ENCODE assay signal across 1 cellular context in genomic region chr3:121834734-121835709, GRCh38.
TF ChIP-seq lines count a peak whose summit lies in the region.

Gene EAF2 (plus strand): TSS chr3:121835209. CDS start chr3:121835286, 77 bp downstream.
Gene IQCB1 (minus strand): TSS chr3:121835060. CDS start chr3:121828960, 6,100 bp downstream.

TF ChIP-seq in H1, 55 proteins besides CTCF, POLR2A, EP300 and RAD21:
- TF ChIP-seq YY1 (IDR thresholded peaks at IDR 0.05; ENCODE audit: low read depth, low read length) (no peak), JUN (IDR thresholded peaks at IDR 0.05; ENCODE audit: low read depth, low read length) (no peak), ASH2L (IDR thresholded peaks at IDR 0.05; ENCODE audit: low read length) (peak; percentile 52), CREB1 (IDR thresholded peaks at IDR 0.05) (peak; percentile 58; the same call in 1 of the 2 replicates), POU5F1 (IDR thresholded peaks at IDR 0.05; ENCODE audit: low read depth, low read length) (no peak), NANOG (IDR thresholded peaks at IDR 0.05; ENCODE audit: insufficient read depth, low read depth, low read length, poor library complexity, severe bottlenecking) (no peak), TEAD4 (IDR thresholded peaks at IDR 0.05; ENCODE audit: low read depth, low read length) (no peak), SIRT6 (IDR thresholded peaks at IDR 0.05; ENCODE audit: low read length) (no peak), SP4 (IDR thresholded peaks at IDR 0.05; ENCODE audit: low read length) (peak; percentile 85; the same call in 1 of the 2 replicates), CEBPB (IDR thresholded peaks at IDR 0.05; ENCODE audit: low read depth, low read length) (no peak), ATF3 (IDR thresholded peaks at IDR 0.05; ENCODE audit: insufficient read depth, low read depth, low read length) (no peak), JUND (IDR thresholded peaks at IDR 0.05; ENCODE audit: low read length) (no peak), KDM4A (IDR thresholded peaks at IDR 0.05; ENCODE audit: low read depth, low read length, severe bottlenecking) (peak; percentile 91), MAFK (IDR thresholded peaks at IDR 0.05; ENCODE audit: low read depth, low read length) (no peak), EZH2 (IDR thresholded peaks at IDR 0.05; ENCODE audit: low read depth, low read length, severe bottlenecking) (no peak), NRF1 (IDR thresholded peaks at IDR 0.05; ENCODE audit: low read depth, low read length) (no peak), ATF2 (IDR thresholded peaks at IDR 0.05; ENCODE audit: low read length) (no peak), SAP30 (IDR thresholded peaks at IDR 0.05; ENCODE audit: insufficient read depth, insufficient replicate concordance, low read length) (peak; percentile 14), SP1 (IDR thresholded peaks at IDR 0.05; ENCODE audit: low read depth, low read length) (peak; percentile 86), RNF2 (IDR thresholded peaks at IDR 0.05; ENCODE audit: borderline replicate concordance, low read depth, low read length, missing control alignments, poor library complexity, severe bottlenecking) (no peak), TAF7 (optimal IDR thresholded peaks at IDR 0.05; ENCODE audit: borderline replicate concordance, low read depth, low read length) (peak; percentile 57), BRCA1 (IDR thresholded peaks at IDR 0.05; ENCODE audit: low read depth, low read length) (no peak), PHF8 (conservative IDR thresholded peaks at IDR 0.05; ENCODE audit: low read depth, low read length) (peak; percentile 77), EGR1 (IDR thresholded peaks at IDR 0.05; ENCODE audit: borderline replicate concordance, low read depth, low read length) (no peak), TCF12 (IDR thresholded peaks at IDR 0.05; ENCODE audit: low read depth, low read length) (no peak), CBX5 (IDR thresholded peaks at IDR 0.05; ENCODE audit: low read depth, low read length) (no peak), BACH1 (IDR thresholded peaks at IDR 0.05; ENCODE audit: low read length) (no peak), SRF (IDR thresholded peaks at IDR 0.05; ENCODE audit: low read depth, low read length) (no peak), HDAC2 (IDR thresholded peaks at IDR 0.05; ENCODE audit: borderline replicate concordance in 1 of 2, low read depth in 2 of 2, low read length in 2 of 2) (no peak), USF2 (IDR thresholded peaks at IDR 0.05; ENCODE audit: low read length) (no peak), MAX (IDR thresholded peaks at IDR 0.05) (peak; percentile 93), HDAC6 (IDR thresholded peaks at IDR 0.05; ENCODE audit: low read depth, low read length) (no peak), CHD7 (IDR thresholded peaks at IDR 0.05; ENCODE audit: insufficient replicate concordance, low read length) (no peak), SP2 (IDR thresholded peaks at IDR 0.05; ENCODE audit: low read length) (no peak), BCL11A (IDR thresholded peaks at IDR 0.05; ENCODE audit: low read depth in 2 of 2, low read length in 2 of 2) (no peak), ZNF274 (IDR thresholded peaks at IDR 0.05; ENCODE audit: borderline replicate concordance, extremely low read depth, low read length) (no peak), RFX5 (IDR thresholded peaks at IDR 0.05; ENCODE audit: borderline replicate concordance, low read depth, low read length) (no peak), GTF2F1 (IDR thresholded peaks at IDR 0.05; ENCODE audit: borderline replicate concordance, low read depth, low read length) (no peak; the same call in 1 of the 2 replicates), RBBP5 (IDR thresholded peaks at IDR 0.05; ENCODE audit: borderline replicate concordance, low read depth, low read length) (no peak), GABPA (IDR thresholded peaks at IDR 0.05; ENCODE audit: borderline replicate concordance, insufficient read depth, low read length) (no peak), TBP (IDR thresholded peaks at IDR 0.05; ENCODE audit: low read depth, low read length) (peak; percentile 77), RXRA (IDR thresholded peaks at IDR 0.05; ENCODE audit: insufficient read depth, low read depth, low read length) (no peak), KDM5A (IDR thresholded peaks at IDR 0.05; ENCODE audit: low read length) (no peak), CBX8 (IDR thresholded peaks at IDR 0.05; ENCODE audit: borderline replicate concordance, low read depth, low read length) (no peak), POLR2AphosphoS5 (IDR thresholded peaks at IDR 0.05; ENCODE audit: low read depth, low read length) (no peak; the same call in 1 of the 2 replicates), SUZ12 (IDR thresholded peaks at IDR 0.05; ENCODE audit: low read length) (no peak), FOSL1 (IDR thresholded peaks at IDR 0.05; ENCODE audit: insufficient read depth, low read depth, low read length) (no peak), CTBP2 (IDR thresholded peaks at IDR 0.05; ENCODE audit: borderline replicate concordance, insufficient read depth, insufficient read length, low read length) (no peak), SIX5 (IDR thresholded peaks at IDR 0.05; ENCODE audit: low read depth, low read length) (no peak), SIN3A (conservative IDR thresholded peaks at IDR 0.05 in 1 of 2, IDR thresholded peaks at IDR 0.05 in 1 of 2; ENCODE audit: low read depth in 1 of 2, low read length in 2 of 2) (peak in 1 of 2 experiments; percentile 4; a peak in 2 of 4 replicates), E2F6 (IDR thresholded peaks at IDR 0.05) (peak; percentile 97), TAF1 (IDR thresholded peaks at IDR 0.05; ENCODE audit: low read depth, low read length) (peak; percentile 80), CHD2 (IDR thresholded peaks at IDR 0.05; ENCODE audit: low read length) (no peak), KDM1A (IDR thresholded peaks at IDR 0.05; ENCODE audit: borderline replicate concordance, low read length) (no peak), CHD1 (IDR thresholded peaks at IDR 0.05; ENCODE audit: low read depth, low read length) (no peak)
TF ChIP-seq in H1: peak in this region for 13.
